ENCODE assay signal across 17 cellular contexts in the genomic region with DNA sequence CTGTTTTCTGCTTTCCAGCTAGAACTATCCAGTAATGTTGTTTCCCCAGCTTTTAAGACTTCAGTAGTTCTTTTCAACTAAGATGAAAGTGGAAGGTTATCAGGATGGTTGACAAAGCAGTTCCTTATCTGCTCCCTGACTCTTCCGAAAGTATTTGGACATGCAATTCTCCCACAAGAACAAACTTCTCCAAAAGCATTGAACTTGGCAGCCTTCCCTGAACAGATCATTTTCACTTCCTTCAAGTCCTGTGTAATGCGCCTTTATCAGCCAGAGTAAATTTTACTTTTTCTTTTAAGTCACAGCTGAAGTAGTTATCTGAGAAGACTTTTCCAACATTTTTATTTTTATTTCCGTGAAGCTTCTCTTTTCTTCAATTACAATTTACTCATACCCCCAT. TPM values are rescaled to one million over a fixed set of nuclear protein-coding genes. Genes with fewer than 3 reads are reported as not detected.
A peak's percentile ranks its signal among the peaks of the same experiment; 100 is the strongest.
DNase-seq lines count a peak whose midpoint lies in the region; TF ChIP-seq lines count a peak whose summit lies in the region.
"Had no signal": no experiment of that assay in that cellular context is flagged by ENCODE, and none has a peak within 500 bp of the region (broad histone marks: within the 10 kb centered on the region; RNA-seq: fewer than 3 reads in every experiment).

No MANE protein-coding gene starts in this region.

- no TSS peak for BruUV-seq in Calu3 (replicated peaks; lab: Mats Ljungman, UMichigan)

- H3K27ac Mint-ChIP-seq in Calu3 (ENCODE audit: unreplicated experiment) (peak overlapping the region; percentile 31), type B pancreatic cell (no peak overlapping the region)
- H3K27ac Mint-ChIP-seq: activated T-helper 1 cell treated with anti-CD3 and anti-CD28 coated beads, Interleukin-12 subunit alpha, Interleukin-12 subunit beta, Interleukin-2, Interleukin-4 antibody, amounts not matched to agents 30 ng/mL and 10 ng/mL and 1 ng/mL, durations not matched to agents 14 hours and 24 hours and 36 hours had no signal

- intact Hi-C loops in Calu3 (cut with micrococcal nuclease; ENCODE audit: unreplicated experiment): no loop called here

- H3K9me3 Mint-ChIP-seq in Calu3 (ENCODE audit: low read depth, unreplicated experiment) (peaks cover 2% of the 10 kb centered on the region), type B pancreatic cell (no peaks in the 10 kb centered on the region)
- H3K9me3 Mint-ChIP-seq: activated T-helper 1 cell treated with anti-CD3 and anti-CD28 coated beads, Interleukin-12 subunit alpha, Interleukin-12 subunit beta, Interleukin-2, Interleukin-4 antibody, amounts not matched to agents 30 ng/mL and 10 ng/mL and 1 ng/mL, durations not matched to agents 14 hours and 24 hours and 36 hours had no signal

- TF ChIP-seq CTCF in Calu3 (IDR thresholded peaks at IDR 0.05; ENCODE audit: unreplicated experiment): no peak
- no peak for TF ChIP-seq CTCF in type B pancreatic cell (conservative IDR thresholded peaks at IDR 0.05)

- H3K27me3 Mint-ChIP-seq in Calu3 (ENCODE audit: unreplicated experiment) (no peaks in the 10 kb centered on the region), type B pancreatic cell (no peaks in the 10 kb centered on the region)

- no peaks in the 10 kb centered on the region for H3K36me3 Mint-ChIP-seq in Calu3 (ENCODE audit: insufficient read depth, unreplicated experiment)
- H3K36me3 Mint-ChIP-seq in type B pancreatic cell: no peaks in the 10 kb centered on the region

- H3K4me3 Mint-ChIP-seq in Calu3 (ENCODE audit: low read depth, unreplicated experiment) (no peak overlapping the region), type B pancreatic cell (no peak overlapping the region)
- H3K4me3 Mint-ChIP-seq: activated T-helper 1 cell treated with anti-CD3 and anti-CD28 coated beads, Interleukin-12 subunit alpha, Interleukin-12 subunit beta, Interleukin-2, Interleukin-4 antibody, amounts not matched to agents 30 ng/mL and 10 ng/mL and 1 ng/mL, durations not matched to agents 14 hours and 24 hours and 36 hours had no signal

- peaks cover 17% of the 10 kb centered on the region for H3K4me1 Mint-ChIP-seq in Calu3 (ENCODE audit: low read depth, unreplicated experiment)
- peaks cover 14% of the 10 kb centered on the region for H3K4me1 Mint-ChIP-seq in type B pancreatic cell (ENCODE audit: unreplicated experiment)

- DNase-seq in Calu3: no peak
- peak; percentile 65 to 91 for DNase-seq in NOMO-1 (lab: John Stamatoyannopoulos, UW; ENCODE audit: unreplicated experiment in 2 of 2)
- peak; percentile 5 for DNase-seq in cerebellar cortex (ENCODE audit: low spot score)
- DNase-seq in midbrain (lab: John Stamatoyannopoulos, UW): peak; percentile 37
- no peak for DNase-seq in activated T-cell treated with anti-CD3 and anti-CD28 coated beads for 4 hours
- DNase-seq in activated CD4-positive, alpha-beta T cell treated with anti-CD3 and anti-CD28 coated beads for 48 hours: no peak
- no peak for DNase-seq in activated gamma-delta T cell treated with Interleukin-2 at 50 U/mL for 16 hours
- DNase-seq in type B pancreatic cell (ENCODE audit: extremely low spot score, unreplicated experiment): no peak
- DNase-seq: activated CD4-positive, alpha-beta T cell treated with anti-CD3 and anti-CD28 coated beads, Interleukin-2, amount 50 U/mL, for 4 hours; dorsolateral prefrontal cortex; Kasumi-1; NCI-H1694 treated with DMSO at 0.1 percent for 48 hours; NCI-H526; stimulated activated naive CD4-positive, alpha-beta T cell treated with Interleukin-2 at 50 U/mL for 16 hours had no signal

- CTCF ChIA-PET in Calu3 (lab: Charles Lee): no interaction called here

RNA-seq across cellular contexts. Expression of a gene that starts 39.7 kb away (rescaled TPM):
- total RNA-seq in Calu3 (2022) (0.24 TPM in 1 of 2 replicates, not detected in the other), type B pancreatic cell (ENCODE audit: low replicate concordance) (not detected in 2 replicates)
- total RNA-seq: activated T-helper 1 cell treated with anti-CD3 and anti-CD28 coated beads, Interleukin-12 subunit alpha, Interleukin-12 subunit beta, Interleukin-2, Interleukin-4 antibody, amounts not matched to agents 30 ng/mL and 10 ng/mL and 1 ng/mL, durations not matched to agents 14 hours and 24 hours and 36 hours; mesenteric fat pad; urinary bladder had no signal

Comparison
In these comparisons a context has a peak if more than half of its experiments do, and no peak if none do; other contexts are left out.
1. DNase-seq: peak in NOMO-1 (2 of 2), cerebellar cortex (single experiment) and midbrain (single experiment); none in Calu3 (single experiment), activated T-cell treated with anti-CD3 and anti-CD28 coated beads for 4 hours (single experiment), activated CD4-positive, alpha-beta T cell treated with anti-CD3 and anti-CD28 coated beads for 48 hours (single experiment), activated gamma-delta T cell treated with Interleukin-2 at 50 U/mL for 16 hours (single experiment) and type B pancreatic cell (single experiment).